1 cellular context compared by ENCODE assay signal in the genomic region with DNA sequence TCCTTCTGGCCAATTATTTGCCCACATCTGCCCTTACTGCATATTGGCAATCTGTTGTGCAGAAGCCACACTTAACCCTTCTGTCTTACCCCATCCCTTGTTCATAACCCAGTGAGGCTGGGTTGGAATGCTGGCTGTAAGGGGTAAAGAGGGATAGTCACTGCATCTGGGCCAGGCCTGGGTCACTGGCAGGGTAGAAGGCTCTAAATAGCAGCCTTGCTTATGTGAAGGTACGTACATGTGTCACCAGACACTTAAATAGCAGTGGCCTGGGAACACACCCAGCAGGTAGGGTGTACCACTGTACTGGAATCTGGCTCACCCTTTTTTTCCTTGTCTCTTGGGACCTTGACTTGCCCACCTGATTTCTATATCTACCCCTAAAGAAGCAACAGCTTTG.
TF ChIP-seq lines count a peak whose summit lies in the region.

No MANE protein-coding gene starts in this region.

TF ChIP-seq in HCT116, 20 proteins besides CTCF, POLR2A, EP300 and RAD21 (continued from another document):
- TF ChIP-seq, protein P1, sequence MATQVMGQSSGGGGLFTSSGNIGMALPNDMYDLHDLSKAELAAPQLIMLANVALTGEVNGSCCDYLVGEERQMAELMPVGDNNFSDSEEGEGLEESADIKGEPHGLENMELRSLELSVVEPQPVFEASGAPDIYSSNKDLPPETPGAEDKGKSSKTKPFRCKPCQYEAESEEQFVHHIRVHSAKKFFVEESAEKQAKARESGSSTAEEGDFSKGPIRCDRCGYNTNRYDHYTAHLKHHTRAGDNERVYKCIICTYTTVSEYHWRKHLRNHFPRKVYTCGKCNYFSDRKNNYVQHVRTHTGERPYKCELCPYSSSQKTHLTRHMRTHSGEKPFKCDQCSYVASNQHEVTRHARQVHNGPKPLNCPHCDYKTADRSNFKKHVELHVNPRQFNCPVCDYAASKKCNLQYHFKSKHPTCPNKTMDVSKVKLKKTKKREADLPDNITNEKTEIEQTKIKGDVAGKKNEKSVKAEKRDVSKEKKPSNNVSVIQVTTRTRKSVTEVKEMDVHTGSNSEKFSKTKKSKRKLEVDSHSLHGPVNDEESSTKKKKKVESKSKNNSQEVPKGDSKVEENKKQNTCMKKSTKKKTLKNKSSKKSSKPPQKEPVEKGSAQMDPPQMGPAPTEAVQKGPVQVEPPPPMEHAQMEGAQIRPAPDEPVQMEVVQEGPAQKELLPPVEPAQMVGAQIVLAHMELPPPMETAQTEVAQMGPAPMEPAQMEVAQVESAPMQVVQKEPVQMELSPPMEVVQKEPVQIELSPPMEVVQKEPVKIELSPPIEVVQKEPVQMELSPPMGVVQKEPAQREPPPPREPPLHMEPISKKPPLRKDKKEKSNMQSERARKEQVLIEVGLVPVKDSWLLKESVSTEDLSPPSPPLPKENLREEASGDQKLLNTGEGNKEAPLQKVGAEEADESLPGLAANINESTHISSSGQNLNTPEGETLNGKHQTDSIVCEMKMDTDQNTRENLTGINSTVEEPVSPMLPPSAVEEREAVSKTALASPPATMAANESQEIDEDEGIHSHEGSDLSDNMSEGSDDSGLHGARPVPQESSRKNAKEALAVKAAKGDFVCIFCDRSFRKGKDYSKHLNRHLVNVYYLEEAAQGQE (IDR thresholded peaks at IDR 0.05; ENCODE audit: low read depth): no peak
TF ChIP-seq in HCT116: peak in this region for 1.
